In the genomic region with DNA sequence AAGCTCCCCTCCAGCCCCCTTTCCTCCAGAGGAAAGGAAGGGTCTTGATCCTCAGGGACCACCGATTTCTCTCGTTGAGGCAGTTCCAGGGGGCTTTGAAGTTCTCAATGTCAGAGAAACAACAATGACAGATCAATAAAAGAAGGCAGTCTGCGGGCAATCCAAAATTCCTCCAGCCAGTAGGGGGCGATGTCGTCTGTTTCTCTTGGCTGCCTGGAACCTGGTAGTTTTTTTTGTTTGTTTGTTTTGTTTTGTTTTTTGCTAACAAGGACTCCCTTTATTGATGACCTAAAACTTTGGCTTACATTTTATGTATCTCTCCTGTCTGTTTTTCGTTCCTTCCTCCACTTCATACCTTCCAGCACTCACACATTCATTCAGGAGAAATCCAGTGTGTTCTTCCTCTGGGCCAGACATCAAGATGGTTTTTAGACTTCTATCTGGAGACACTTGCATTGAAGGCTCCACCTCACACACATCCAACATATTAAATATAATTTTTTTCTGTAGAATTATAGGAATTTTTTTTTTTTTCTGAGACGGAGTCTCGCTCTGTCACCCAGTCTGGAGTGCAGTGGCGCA, we compare ENCODE assay signal across 1 cellular context.
TF ChIP-seq lines count a peak whose summit lies in the region.

No MANE protein-coding gene starts in this region.

TF ChIP-seq in HepG2, 621 proteins besides CTCF, POLR2A, EP300 and RAD21 (continued from another document):
- TF ChIP-seq ZHX2 (IDR thresholded peaks at IDR 0.05; ENCODE audit: low read depth) = no peak
- TF ChIP-seq ZHX2 (CRISPR knock-in tag; IDR thresholded peaks at IDR 0.05; ENCODE audit: borderline replicate concordance) = no peak
- TF ChIP-seq, protein P1, sequence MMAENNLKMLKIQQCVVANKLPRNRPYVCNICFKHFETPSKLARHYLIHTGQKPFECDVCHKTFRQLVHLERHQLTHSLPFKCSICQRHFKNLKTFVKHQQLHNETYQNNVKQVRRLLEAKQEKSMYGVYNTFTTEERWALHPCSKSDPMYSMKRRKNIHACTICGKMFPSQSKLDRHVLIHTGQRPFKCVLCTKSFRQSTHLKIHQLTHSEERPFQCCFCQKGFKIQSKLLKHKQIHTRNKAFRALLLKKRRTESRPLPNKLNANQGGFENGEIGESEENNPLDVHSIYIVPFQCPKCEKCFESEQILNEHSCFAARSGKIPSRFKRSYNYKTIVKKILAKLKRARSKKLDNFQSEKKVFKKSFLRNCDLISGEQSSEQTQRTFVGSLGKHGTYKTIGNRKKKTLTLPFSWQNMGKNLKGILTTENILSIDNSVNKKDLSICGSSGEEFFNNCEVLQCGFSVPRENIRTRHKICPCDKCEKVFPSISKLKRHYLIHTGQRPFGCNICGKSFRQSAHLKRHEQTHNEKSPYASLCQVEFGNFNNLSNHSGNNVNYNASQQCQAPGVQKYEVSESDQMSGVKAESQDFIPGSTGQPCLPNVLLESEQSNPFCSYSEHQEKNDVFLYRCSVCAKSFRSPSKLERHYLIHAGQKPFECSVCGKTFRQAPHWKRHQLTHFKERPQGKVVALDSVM (CRISPR knock-in tag; IDR thresholded peaks at IDR 0.05) = no peak
- no peak for TF ChIP-seq HNRNPH1 (optimal IDR thresholded peaks at IDR 0.05; ENCODE audit: low read depth, low read length)
- TF ChIP-seq SIN3B (IDR thresholded peaks at IDR 0.05; ENCODE audit: low read length) = no peak
- TF ChIP-seq ZNF75D (CRISPR knock-in tag; IDR thresholded peaks at IDR 0.05; ENCODE audit: borderline replicate concordance) = no peak
- TF ChIP-seq SMC3 (IDR thresholded peaks at IDR 0.05; ENCODE audit: low read length) = 0 out of 2 replicates have a peak, but pooled peaks have one; percentile 22
- no peak for TF ChIP-seq SCMH1 (CRISPR knock-in tag; IDR thresholded peaks at IDR 0.05; ENCODE audit: borderline replicate concordance)
- no peak for TF ChIP-seq JDP2 (CRISPR knock-in tag; IDR thresholded peaks at IDR 0.05; ENCODE audit: borderline replicate concordance)
- TF ChIP-seq ZNF329 (CRISPR knock-in tag; IDR thresholded peaks at IDR 0.05; ENCODE audit: low read depth) = no peak
- TF ChIP-seq, protein P2, sequence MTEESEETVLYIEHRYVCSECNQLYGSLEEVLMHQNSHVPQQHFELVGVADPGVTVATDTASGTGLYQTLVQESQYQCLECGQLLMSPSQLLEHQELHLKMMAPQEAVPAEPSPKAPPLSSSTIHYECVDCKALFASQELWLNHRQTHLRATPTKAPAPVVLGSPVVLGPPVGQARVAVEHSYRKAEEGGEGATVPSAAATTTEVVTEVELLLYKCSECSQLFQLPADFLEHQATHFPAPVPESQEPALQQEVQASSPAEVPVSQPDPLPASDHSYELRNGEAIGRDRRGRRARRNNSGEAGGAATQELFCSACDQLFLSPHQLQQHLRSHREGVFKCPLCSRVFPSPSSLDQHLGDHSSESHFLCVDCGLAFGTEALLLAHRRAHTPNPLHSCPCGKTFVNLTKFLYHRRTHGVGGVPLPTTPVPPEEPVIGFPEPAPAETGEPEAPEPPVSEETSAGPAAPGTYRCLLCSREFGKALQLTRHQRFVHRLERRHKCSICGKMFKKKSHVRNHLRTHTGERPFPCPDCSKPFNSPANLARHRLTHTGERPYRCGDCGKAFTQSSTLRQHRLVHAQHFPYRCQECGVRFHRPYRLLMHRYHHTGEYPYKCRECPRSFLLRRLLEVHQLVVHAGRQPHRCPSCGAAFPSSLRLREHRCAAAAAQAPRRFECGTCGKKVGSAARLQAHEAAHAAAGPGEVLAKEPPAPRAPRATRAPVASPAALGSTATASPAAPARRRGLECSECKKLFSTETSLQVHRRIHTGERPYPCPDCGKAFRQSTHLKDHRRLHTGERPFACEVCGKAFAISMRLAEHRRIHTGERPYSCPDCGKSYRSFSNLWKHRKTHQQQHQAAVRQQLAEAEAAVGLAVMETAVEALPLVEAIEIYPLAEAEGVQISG (CRISPR knock-in tag; IDR thresholded peaks at IDR 0.05) = peak; percentile 58
